ENCODE assay signal across 34 cellular contexts in the genomic region with DNA sequence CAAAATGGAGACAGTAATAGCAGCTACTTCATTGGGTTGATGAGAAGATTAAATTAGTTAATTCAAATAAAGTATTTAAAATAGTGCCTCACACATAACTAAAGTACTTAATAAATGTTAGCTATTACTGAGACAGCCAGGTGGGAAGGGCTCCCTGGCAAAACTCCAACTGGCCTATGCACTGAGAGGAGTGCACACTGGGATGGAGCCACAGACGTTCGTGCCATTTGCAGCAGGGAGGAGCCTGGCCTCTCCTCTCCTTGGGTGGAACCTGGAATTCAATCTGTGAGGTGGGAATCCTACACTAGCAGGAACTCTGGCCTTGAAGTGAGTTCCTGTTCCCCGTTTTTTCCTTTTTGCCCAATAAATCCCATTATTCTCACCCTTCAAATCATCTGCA. TPM values are rescaled to one million over a fixed set of nuclear protein-coding genes. Genes with fewer than 3 reads are reported as not detected.
DNase-seq lines count a peak whose midpoint lies in the region; ATAC-seq and TF ChIP-seq lines count a peak whose summit lies in the region.
"Had no signal": no experiment of that assay in that cellular context is flagged by ENCODE, and none has a peak within 500 bp of the region (broad histone marks: within the 10 kb centered on the region; RNA-seq: fewer than 3 reads in every experiment).

No MANE protein-coding gene starts in this region.

- no peaks in the 10 kb centered on the region for H3K36me3 ChIP-seq in Peyer's patch
- no peaks in the 10 kb centered on the region for H3K36me3 ChIP-seq in mucosa of descending colon (ENCODE audit: low read depth)
- H3K36me3 ChIP-seq: cardiac muscle cell, tibial nerve had no signal

- H3K27me3 ChIP-seq in Peyer's patch, result no peaks in the 10 kb centered on the region
- H3K27me3 ChIP-seq: cardiac muscle cell, tibial nerve had no signal

- peak; percentile 48 for ATAC-seq in mucosa of descending colon
- ATAC-seq in GM19324 (IDR thresholded peaks at IDR 0.05; ENCODE audit: low FRiP score, unreplicated experiment), result no peak
- no peak for ATAC-seq in GM21619 (IDR thresholded peaks at IDR 0.05; ENCODE audit: unreplicated experiment)
- ATAC-seq: activated naive CD8-positive, alpha-beta T cell treated with anti-CD3 and anti-CD28 coated beads, Interleukin-2, amount 50 U/mL, for 24 hours; effector memory CD8-positive, alpha-beta T cell; PC-3; psoas muscle; SK-N-SH treated with all-trans-retinoic acid at 6 μM for 48 hours had no signal

- no peak for TF ChIP-seq POLR2A in Peyer's patch (IDR thresholded peaks at IDR 0.05)

- H3K9me3 ChIP-seq in Peyer's patch, result no peaks in the 10 kb centered on the region
- H3K9me3 ChIP-seq in mucosa of descending colon, result no peaks in the 10 kb centered on the region
- H3K9me3 ChIP-seq: psoas muscle, tibial nerve had no signal

- peak overlapping the region in 3 of 4 donors; percentile 30 to 79 (median 69) for H3K27ac ChIP-seq in Peyer's patch
- H3K27ac ChIP-seq: cardiac muscle cell, psoas muscle, tibial nerve had no signal

- DNase-seq in NCI-H2171 treated with DMSO at 0.1 percent for 48 hours (lab: John Stamatoyannopoulos, UW) (peak; percentile 56), NCI-H2171 (lab: John Stamatoyannopoulos, UW) (no peak), HT-29 (ENCODE audit: low spot score) (peak; percentile 82), Peyer's patch (peak in 2 of 3 donors; percentile 85 to 90), mucosa of descending colon (peak in 2 of 3 donors; percentile 49 to 54), islet precursor cell (no peak)
- DNase-seq: activated CD4-positive, alpha-beta memory T cell treated with anti-CD3 and anti-CD28 coated beads, Interleukin-2, amount 10 ng/mL, durations not matched to agents 7 days and 5 days; activated CD4-positive, alpha-beta T cell treated with anti-CD3 and anti-CD28 coated beads for 1 hour; activated CD8-positive, alpha-beta memory T cell treated with anti-CD3 and anti-CD28 coated beads, Interleukin-2, amount 50 U/mL, for 4 hours; activated naive CD4-positive, alpha-beta T cell; activated naive CD8-positive, alpha-beta T cell treated with anti-CD3 and anti-CD28 coated beads, Interleukin-2, amount 50 U/mL, for 24 hours; CD4-positive, alpha-beta T cell; cortex of kidney; effector memory CD8-positive, alpha-beta T cell; glutamatergic neuron; HCEC 1CT; MV-4-11; naive thymus-derived CD4-positive, alpha-beta T cell; NCI-H187; NCI-H226; nucleus accumbens; psoas muscle; Right ventricle myocardium superior; stimulated activated CD4-positive, alpha-beta T cell treated with anti-CD3 and anti-CD28 coated beads, Interleukin-4, amount 100 ng/mL, for 24 hours; T-helper 2 cell had no signal

- H3K4me3 ChIP-seq in Peyer's patch (no peak overlapping the region), mucosa of descending colon (no peak overlapping the region)
- H3K4me3 ChIP-seq: cardiac muscle cell, psoas muscle, tibial nerve had no signal

- TF ChIP-seq CTCF in Peyer's patch (IDR thresholded peaks at IDR 0.05) (no peak), mucosa of descending colon (IDR thresholded peaks at IDR 0.05) (no peak)

- intact Hi-C loops in mucosa of descending colon (cut with DNase I, micrococcal nuclease), result no loop called here

- H3K4me1 ChIP-seq in Peyer's patch (peaks cover 0 to 43% (median 2%) of the 10 kb centered on the region in 4 donors), mucosa of descending colon (ENCODE audit: low read depth) (peaks cover 17% of the 10 kb centered on the region)
- H3K4me1 ChIP-seq: psoas muscle had no signal

RNA-seq across cellular contexts. Expression of gene SLC5A9, which starts 28.1 kb away (rescaled TPM):
- 0.91 and 2.3 TPM in 2 replicates for total RNA-seq in HT-29 (2014; rRNA removed; shearing (Covaris generic))
- total RNA-seq in Peyer's patch (100 to 1,000 TPM in 3 of 4 donors, 1 to 10 TPM in 1; 8.3 to 272 (median 210) TPM), mucosa of descending colon (1 to 10 TPM in 2 of 3 donors, under 1 TPM in 1; 0.73 to 3.0 (median 2.4) TPM)
- total RNA-seq: activated CD4-positive, alpha-beta memory T cell treated with anti-CD3 and anti-CD28 coated beads, Interleukin-2, amount 10 ng/mL, durations not matched to agents 7 days and 5 days; astrocyte; CD4-positive, alpha-beta T cell; epithelial cell of proximal tubule; LHCN-M2; naive thymus-derived CD4-positive, alpha-beta T cell; PC-3; psoas muscle; tibial nerve had no signal

Comparison
In these comparisons a context has a peak if more than half of its experiments do, and no peak if none do; other contexts are left out.
1. DNase-seq: peak in NCI-H2171 treated with DMSO at 0.1 percent for 48 hours (single experiment), HT-29 (single experiment), Peyer's patch (2 of 3) and mucosa of descending colon (2 of 3); none in NCI-H2171 (single experiment) and islet precursor cell (single experiment).